Comparison of ENCODE assay signal across 1 cellular context in the genomic region with DNA sequence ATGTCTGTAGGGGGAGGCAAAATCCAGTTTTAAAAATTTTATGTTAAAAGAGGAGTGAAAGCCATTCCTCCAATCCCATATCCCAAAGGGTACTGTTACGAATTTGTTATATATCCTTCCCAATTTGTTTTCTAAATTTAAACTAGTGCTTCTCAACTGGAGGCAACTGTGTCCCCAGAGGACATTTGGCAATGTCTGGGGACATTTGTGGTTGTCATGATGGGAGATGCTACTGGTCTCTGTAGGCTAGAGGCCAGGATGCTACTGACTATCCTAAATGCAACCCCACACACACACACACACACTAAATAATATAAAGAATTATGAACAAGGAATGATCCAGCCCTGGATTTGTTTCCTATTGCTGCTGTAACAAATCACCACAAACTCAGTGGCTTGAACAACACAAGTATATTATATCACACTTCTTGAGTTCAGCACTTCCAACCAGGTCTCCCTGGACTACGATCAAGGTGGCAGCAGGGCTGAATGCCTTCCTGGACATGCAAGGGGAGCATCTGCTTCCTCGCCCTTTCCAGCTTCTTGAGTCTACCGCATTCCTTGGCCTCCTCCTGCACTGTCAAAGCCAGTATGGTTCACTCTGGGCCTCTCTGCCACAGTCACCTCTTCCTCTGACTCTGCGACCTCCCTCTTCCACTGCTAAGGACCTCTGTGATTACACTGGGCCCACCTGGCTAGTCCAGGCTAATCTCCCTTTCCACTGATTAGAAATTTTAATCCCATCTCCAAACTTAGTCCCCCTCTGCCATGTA.
TF ChIP-seq lines count a peak whose summit lies in the region.

No MANE protein-coding gene starts in this region.

TF ChIP-seq in H1, 55 proteins besides CTCF, POLR2A, EP300 and RAD21:
- TF ChIP-seq KDM4A (IDR thresholded peaks at IDR 0.05; ENCODE audit: low read depth, low read length, severe bottlenecking) (no peak), GABPA (IDR thresholded peaks at IDR 0.05; ENCODE audit: borderline replicate concordance, insufficient read depth, low read length) (no peak)
